ENCODE assay signal across 1 cellular context in the genomic region with DNA sequence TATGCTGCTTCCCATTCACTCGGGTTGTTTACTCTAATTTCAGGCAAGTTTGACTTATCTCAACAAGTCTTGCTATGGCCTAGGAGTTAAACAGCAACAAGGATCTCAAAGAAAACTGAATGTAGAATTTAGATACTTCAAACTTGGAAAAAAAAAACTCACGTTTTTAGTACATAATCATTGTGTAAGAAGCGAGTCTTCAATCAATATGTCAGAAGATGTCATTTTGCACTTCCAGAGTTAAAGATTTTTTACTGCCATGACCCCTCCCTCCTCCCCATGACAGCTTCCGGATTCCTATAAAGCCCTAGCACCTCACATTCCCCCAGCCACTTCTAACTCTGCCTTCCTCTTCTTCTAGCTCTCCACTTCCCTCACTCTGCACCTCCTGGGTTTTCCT.
TF ChIP-seq lines count a peak whose summit lies in the region.

No MANE protein-coding gene starts in this region.

TF ChIP-seq in GM23338, 12 proteins besides CTCF, POLR2A, EP300 and RAD21 (continued from another document):
- TF ChIP-seq, protein P1, sequence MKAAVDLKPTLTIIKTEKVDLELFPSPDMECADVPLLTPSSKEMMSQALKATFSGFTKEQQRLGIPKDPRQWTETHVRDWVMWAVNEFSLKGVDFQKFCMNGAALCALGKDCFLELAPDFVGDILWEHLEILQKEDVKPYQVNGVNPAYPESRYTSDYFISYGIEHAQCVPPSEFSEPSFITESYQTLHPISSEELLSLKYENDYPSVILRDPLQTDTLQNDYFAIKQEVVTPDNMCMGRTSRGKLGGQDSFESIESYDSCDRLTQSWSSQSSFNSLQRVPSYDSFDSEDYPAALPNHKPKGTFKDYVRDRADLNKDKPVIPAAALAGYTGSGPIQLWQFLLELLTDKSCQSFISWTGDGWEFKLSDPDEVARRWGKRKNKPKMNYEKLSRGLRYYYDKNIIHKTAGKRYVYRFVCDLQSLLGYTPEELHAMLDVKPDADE (IDR thresholded peaks at IDR 0.05), result no peak
